In genomic region chr7:107742678-107743566, GRCh38 we compare ENCODE assay signal across 8 cellular contexts. TPM values are rescaled to one million over a fixed set of nuclear protein-coding genes. Genes with fewer than 3 reads are reported as not detected.
DNase-seq lines count a peak whose midpoint lies in the region; ATAC-seq, FAIRE-seq and TF ChIP-seq lines count a peak whose summit lies in the region.

No MANE protein-coding gene starts in this region.

- peak; percentile 38 for ATAC-seq in GM19351 (IDR thresholded peaks at IDR 0.05; ENCODE audit: unreplicated experiment)
- ATAC-seq in HG03378 (IDR thresholded peaks at IDR 0.05; ENCODE audit: unreplicated experiment) = peak; percentile 37
- ATAC-seq in K562 = peak; percentile 67

- peak overlapping the region; percentile 100 for H3K27ac ChIP-seq in K562 (ENCODE audit: extremely low read depth, low read depth, low read length)
- peak overlapping the region; percentile 93 to 99 (median 98) for H3K27ac ChIP-seq in spleen

- POLR2A ChIA-PET in K562 (lab: Yijun Ruan, JAX) = interaction anchor here (0.6 to 3.5 kb wide), 29 partner anchors 9 to 794 kb away, joined by 3 to 19 read pairs (median 4); partner anchors contain the start of gene HBP1

- H4K20me1 ChIP-seq in K562 (replicated peaks; ENCODE audit: control insufficient read depth, insufficient read depth, low read length) = peaks cover 17% of the 10 kb centered on the region

- TF ChIP-seq EP300 in K562 (IDR thresholded peaks at IDR 0.05; ENCODE audit: low read length) = no peak

- TF ChIP-seq RAD21 in K562 (CRISPR knock-in tag; conservative IDR thresholded peaks at IDR 0.05 in 1 of 2, IDR thresholded peaks at IDR 0.05 in 1 of 2) = no peak

- peaks cover 17% of the 10 kb centered on the region; the same call in 2 of the 3 replicates for H3K36me3 ChIP-seq in K562 (ENCODE audit: control insufficient read depth, insufficient read depth, low read length)
- H3K36me3 ChIP-seq in spleen = no peaks in the 10 kb centered on the region

- H3K4me3 ChIP-seq in K562 (peak overlapping the region; percentile 93), spleen (peak overlapping the region; percentile 77 to 89 (median 84))

- intact Hi-C loops in K562 (cut with micrococcal nuclease) = loop anchor here (1.0 to 5.0 kb wide), 3 partner anchors 131 to 404 kb away; no protein-coding TSS in a partner anchor
- intact Hi-C loops in spleen (cut with DNase I; ENCODE audit: low total_unique reads) = loop anchor here (10.0 kb wide), 1 partner anchor 132 kb away; no protein-coding TSS in a partner anchor

- 0 out of 6 replicates have a peak, but pooled peaks of 1 of the 3 experiments have one; percentile 9 for TF ChIP-seq CTCF in K562 (IDR thresholded peaks at IDR 0.05 in 2 of 3, conservative IDR thresholded peaks at IDR 0.05 in 1 of 3; ENCODE audit: insufficient read depth in 2 of 3, low read depth in 1 of 3, low read length in 3 of 3)
- no peak for TF ChIP-seq CTCF in spleen (IDR thresholded peaks at IDR 0.05 in 8 of 11, conservative IDR thresholded peaks at IDR 0.05 in 3 of 11)

- FAIRE-seq in K562 (lab: Jason Lieb, UNC) = peak; percentile 51

- peaks cover 41% of the 10 kb centered on the region for H3K79me2 ChIP-seq in K562 (ENCODE audit: control insufficient read depth, insufficient read depth, low read length)

- 12% methylated on average over 29 of the region's 29 CpGs for WGBS in K562 (ENCODE audit: insufficient coverage, low coverage, missing lambda C conversion rate)
- 12 to 14% (median 13%) methylated on average over 28 to 29 of the region's 29 CpGs for WGBS in spleen, 5 donors

- H3K9me1 ChIP-seq in K562 (ENCODE audit: control insufficient read depth, insufficient read depth, low read length) = peaks cover 4% of the 10 kb centered on the region

- H3K27me3 ChIP-seq in K562 (ENCODE audit: control insufficient read depth in 2 of 2, insufficient read depth in 2 of 2, low read length in 2 of 2) (no peaks in the 10 kb centered on the region), spleen (replicated peaks in 1 of 7) (no peaks in the 10 kb centered on the region)

- peak overlapping the region; percentile 100 for H3K4me2 ChIP-seq in K562 (ENCODE audit: insufficient read depth, low read length)

- peak overlapping the region; percentile 100 for H2AFZ ChIP-seq in K562 (ENCODE audit: low read depth, low read length)

- CTCF ChIA-PET in K562 (lab: Yijun Ruan, JAX; ENCODE audit: low intra/inter-chr PET ratio) = interaction anchor here (0.5 to 2.3 kb wide), 5 partner anchors 15 to 403 kb away, joined by 3 to 14 read pairs (median 6); no protein-coding TSS in a partner anchor

- H3K4me1 ChIP-seq in K562 (replicated peaks in 1 of 2; ENCODE audit: control insufficient read depth in 2 of 2, insufficient read depth in 2 of 2, low read length in 2 of 2) (peaks cover 3 to 21% of the 10 kb centered on the region in 2 experiments), spleen (peaks cover 37 to 48% (median 43%) of the 10 kb centered on the region in 6 donors)

- in situ Hi-C loops in K562 (cut with MboI) = loop anchor here (10.0 to 25.0 kb wide), 2 partner anchors 132 to 394 kb away; partner anchors contain the start of gene LAMB4

- TF ChIP-seq POLR2A in K562 (conservative IDR thresholded peaks at IDR 0.05) = no peak
- TF ChIP-seq POLR2A in spleen (IDR thresholded peaks at IDR 0.05) = no peak

- H3K9ac ChIP-seq in K562 (ENCODE audit: insufficient read depth in 1 of 2, low read depth in 2 of 2, low read length in 2 of 2) = peak overlapping the region; percentile 95 to 99

- DNase-seq in DMS53 (lab: John Stamatoyannopoulos, UW) (peak; percentile 96), OCI-M1 (lab: John Stamatoyannopoulos, UW) (peak; percentile 88), K562 (ENCODE audit: extremely low read depth in 1 of 4, low spot score in 3 of 4) (peak in 3 of 4 experiments; percentile 58 to 64 (median 59)), iPS-NIHi11 (ENCODE audit: low spot score) (peak; percentile 59), spleen (peak; percentile 93)
- DNase-seq in effector CD4-positive, alpha-beta T cell = no peak

- TSS peak; percentile 85 for BruUV-seq in K562 (replicated peaks; lab: Mats Ljungman, UMichigan)

- H3K9me3 ChIP-seq in K562 (replicated peaks; ENCODE audit: control insufficient read depth, insufficient read depth, low read depth, low read length) (no peaks in the 10 kb centered on the region), spleen (no peaks in the 10 kb centered on the region)

TF ChIP-seq in K562, 482 proteins besides CTCF, POLR2A, EP300 and RAD21 (continues in another document):
- no peak for TF ChIP-seq BDP1 (IDR thresholded peaks at IDR 0.05; ENCODE audit: insufficient read depth, insufficient read length)
- TF ChIP-seq ZNF740 (CRISPR knock-in tag; IDR thresholded peaks at IDR 0.05) = no peak
- 0 out of 4 replicates have a peak, but pooled peaks of 1 of the 2 experiments have one; percentile 23 for TF ChIP-seq ZNF740 (tag; IDR thresholded peaks at IDR 0.05)
- TF ChIP-seq NFE2L1 (tag; IDR thresholded peaks at IDR 0.05; ENCODE audit: borderline replicate concordance, low read depth) = no peak
- TF ChIP-seq NFIC (IDR thresholded peaks at IDR 0.05) = peak; percentile 8; the same call in 1 of the 2 replicates
- peak; percentile 39; the same call in 1 of the 2 replicates for TF ChIP-seq BACH1 (tag; IDR thresholded peaks at IDR 0.05)
- no peak for TF ChIP-seq CHD4 (IDR thresholded peaks at IDR 0.05; ENCODE audit: insufficient read depth, insufficient replicate concordance, low read depth, low read length, poor library complexity, severe bottlenecking)
- TF ChIP-seq PKNOX1 (IDR thresholded peaks at IDR 0.05) = peak; percentile 63; the same call in 1 of the 2 replicates
- TF ChIP-seq JUNB (CRISPR knock-in tag; conservative IDR thresholded peaks at IDR 0.05) = no peak
- no peak for TF ChIP-seq ZNF124 (CRISPR knock-in tag; IDR thresholded peaks at IDR 0.05)
- TF ChIP-seq ZNF830 (CRISPR knock-in tag; IDR thresholded peaks at IDR 0.05) = peak; percentile 53; the same call in 1 of the 2 replicates

RNA-seq across cellular contexts. Expression of gene CBLL1, which starts 1.0 kb away (rescaled TPM):
- total RNA-seq in K562 (2011; cell fraction: chromatin; rRNA removed; ENCODE audit: low replicate concordance) = 34.6 and 71.6 TPM in 2 replicates
- 12.8 and 16.8 TPM in 2 replicates for total RNA-seq in K562 (2011; cell fraction: nucleolus; rRNA removed)
- 30.2 and 45.5 TPM in 2 replicates for total RNA-seq in K562 (2011; cell fraction: nucleoplasm; rRNA removed)
- total RNA-seq in K562 (2014; rRNA removed) (20.7 and 23.5 TPM in 2 replicates), K562 (2014; rRNA removed; fragmentation: Illumina TruSeq; extraction: Trizol) (45.4 and 47.0 TPM in 2 replicates), K562 (2015; rRNA removed; fragmentation: Illumina TruSeq; extraction: Trizol) (53.2 and 59.0 TPM in 2 replicates), K562 (2021) (39.8 and 40.2 TPM in 2 replicates), spleen (10 to 100 TPM; 25.3 to 41.0 (median 35.5) TPM)
- polyA plus RNA-seq in K562 (2011; rRNA removed) (14.7 and 22.5 TPM in 2 replicates), K562 (2014; fragmentation: Illumina TruSeq; extraction: Trizol) (58.5 and 67.9 TPM in 2 replicates), K562 (2014; fragmentation: Nextera tagmentation; extraction: Ambion mirVana) (10 to 100 TPM; 17.4 to 35.4 TPM), K562 (2014; rRNA removed) (14.8 and 15.7 TPM in 2 replicates), spleen (1 to 10 TPM; 5.4 to 7.9 (median 7.6) TPM)
- polyA plus RNA-seq in K562 (2011; cell fraction: cytosol; rRNA removed) = 15.1 and 16.9 TPM in 2 replicates
- 34.0 and 44.0 TPM in 2 replicates for polyA plus RNA-seq in K562 (2011; cell fraction: nucleus; rRNA removed)
- 38.4 and 48.8 TPM in 2 replicates for polyA plus RNA-seq in K562 (2012)
- 35.7 and 38.3 TPM in 2 replicates for polyA minus RNA-seq in K562 (2011; rRNA and poly(A)+ RNA removed)
- 31.4 and 42.8 TPM in 2 replicates for polyA minus RNA-seq in K562 (2011; cell fraction: cytosol; rRNA and poly(A)+ RNA removed)
- polyA minus RNA-seq in K562 (2011; cell fraction: nucleus; rRNA and poly(A)+ RNA removed) = 49.4 and 57.8 TPM in 2 replicates
